ENCODE assay signal across 1 cellular context in genomic region chr11:77174559-77174958, GRCh38.
TF ChIP-seq lines count a peak whose summit lies in the region.

No MANE protein-coding gene starts in this region.

TF ChIP-seq in H1, 55 proteins besides CTCF, POLR2A, EP300 and RAD21 (continued from another document):
- TF ChIP-seq, protein P1, sequence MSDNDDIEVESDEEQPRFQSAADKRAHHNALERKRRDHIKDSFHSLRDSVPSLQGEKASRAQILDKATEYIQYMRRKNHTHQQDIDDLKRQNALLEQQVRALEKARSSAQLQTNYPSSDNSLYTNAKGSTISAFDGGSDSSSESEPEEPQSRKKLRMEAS (IDR thresholded peaks at IDR 0.05): peak; percentile 89
